10 cellular contexts compared by ENCODE assay signal in the genomic region with DNA sequence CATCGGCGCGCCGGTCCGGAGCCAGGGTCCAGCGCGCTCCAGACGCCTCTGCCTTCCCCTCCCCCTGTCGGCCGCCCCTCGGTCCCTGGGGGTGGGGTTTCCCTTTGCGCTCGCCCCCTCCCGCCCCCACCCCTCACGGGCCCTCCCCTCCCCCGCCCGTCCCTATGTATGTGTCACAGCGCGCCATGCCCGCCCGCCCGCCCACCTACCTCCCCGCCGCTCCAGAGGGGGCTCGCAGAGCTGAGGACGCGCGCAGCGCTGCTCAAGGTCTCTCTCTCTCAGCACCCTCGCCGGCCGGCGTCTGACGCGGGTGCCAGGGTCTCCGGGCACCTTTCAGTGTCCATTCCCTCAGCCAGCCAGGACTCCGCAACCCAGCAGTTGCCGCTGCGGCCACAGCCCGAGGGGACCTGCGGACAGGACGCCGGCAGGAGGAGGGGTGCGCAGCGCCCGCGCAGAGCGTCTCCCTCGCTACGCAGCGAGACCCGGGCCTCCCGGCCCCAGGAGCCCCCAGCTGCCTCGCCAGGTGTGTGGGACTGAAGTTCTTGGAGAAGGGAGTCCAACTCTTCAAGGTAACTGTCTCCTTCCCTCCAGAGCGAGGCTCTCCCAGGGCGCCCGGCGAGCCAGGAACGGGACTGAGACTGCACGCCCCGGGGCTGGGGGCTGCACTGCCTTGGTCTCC. TPM values are rescaled to one million over a fixed set of nuclear protein-coding genes. Genes with fewer than 3 reads are reported as not detected.
DNase-seq lines count a peak whose midpoint lies in the region; ATAC-seq and TF ChIP-seq lines count a peak whose summit lies in the region.
"Had no signal": no experiment of that assay in that cellular context is flagged by ENCODE, and none has a peak within 500 bp of the region (broad histone marks: within the 10 kb centered on the region; RNA-seq: fewer than 3 reads in every experiment).

Gene ACAN, plus strand, starts transcription at position 196 of the 679 bp plus-strand sequence. CDS start 32,771 bp downstream, outside the sequence.

- intact Hi-C loops in activated CD4-positive, alpha-beta T cell treated with anti-CD3 and anti-CD28 coated beads, Interleukin-2, amount 10 ng/mL, durations not matched to agents 24 days and 14 days (cut with micrococcal nuclease), result no loop called here
- intact Hi-C loops in activated CD4-positive, alpha-beta T cell treated with anti-CD3 and anti-CD28 coated beads for 36 hours (cut with DNase I, micrococcal nuclease), result no loop called here
- intact Hi-C loops in activated CD8-positive, alpha-beta T cell treated with anti-CD3 and anti-CD28 coated beads for 36 hours (cut with micrococcal nuclease), result no loop called here
- intact Hi-C loops in lower leg skin (cut with DNase I; ENCODE audit: low total_unique reads), result no loop called here

- H3K27ac ChIP-seq in iPS-18a (ENCODE audit: low read length) (no peak within 1 kb of the TSS), smooth muscle cell (ENCODE audit: low read depth) (no peak within 1 kb of the TSS), Peyer's patch (no peak within 1 kb of the TSS)

- CTCF ChIA-PET in activated CD4-positive, alpha-beta T cell treated with anti-CD3 and anti-CD28 coated beads for 36 hours (lab: Charles Lee), result interaction anchor here (0.7 kb wide), 2 partner anchors 25 to 336 kb away, joined by 3 read pairs; partner anchors contain the start of gene MRPL46
- CTCF ChIA-PET in activated CD8-positive, alpha-beta T cell treated with anti-CD3 and anti-CD28 coated beads for 36 hours (lab: Charles Lee), result interaction anchor here (1.7 kb wide), 1 partner anchor 10 kb away, joined by 4 read pairs; no protein-coding TSS in a partner anchor

- TF ChIP-seq POLR2A in Peyer's patch (IDR thresholded peaks at IDR 0.05) (no peak), lower leg skin (IDR thresholded peaks at IDR 0.05) (no peak)

- peaks cover 3% of the 10 kb centered on the region for H3K4me1 Mint-ChIP-seq in activated CD4-positive, alpha-beta T cell treated with anti-CD3 and anti-CD28 coated beads, Interleukin-2, amount 10 ng/mL, durations not matched to agents 24 days and 14 days
- H3K4me1 Mint-ChIP-seq in activated CD4-positive, alpha-beta T cell treated with anti-CD3 and anti-CD28 coated beads for 36 hours, result peaks cover 3% of the 10 kb centered on the region
- H3K4me1 Mint-ChIP-seq in activated CD8-positive, alpha-beta T cell treated with anti-CD3 and anti-CD28 coated beads for 36 hours (ENCODE audit: low read depth), result peaks cover 6% of the 10 kb centered on the region

- H3K27ac Mint-ChIP-seq in activated CD4-positive, alpha-beta T cell treated with anti-CD3 and anti-CD28 coated beads, Interleukin-2, amount 10 ng/mL, durations not matched to agents 24 days and 14 days, result peak within 1 kb of the TSS; percentile 16
- H3K27ac Mint-ChIP-seq in activated CD4-positive, alpha-beta T cell treated with anti-CD3 and anti-CD28 coated beads for 36 hours, result no peak within 1 kb of the TSS
- H3K27ac Mint-ChIP-seq in activated CD8-positive, alpha-beta T cell treated with anti-CD3 and anti-CD28 coated beads for 36 hours, result no peak within 1 kb of the TSS
- H3K27ac Mint-ChIP-seq: IgD-negative memory B cell had no signal

- H2AFZ ChIP-seq in smooth muscle cell (ENCODE audit: low read depth), result peak within 1 kb of the TSS; percentile 54

- no peaks in the 10 kb centered on the region for H3F3A ChIP-seq in smooth muscle cell (ENCODE audit: low read depth)

- no peak for TF ChIP-seq CTCF in activated CD8-positive, alpha-beta T cell treated with anti-CD3 and anti-CD28 coated beads for 36 hours (IDR thresholded peaks at IDR 0.05)
- TF ChIP-seq CTCF in smooth muscle cell (IDR thresholded peaks at IDR 0.05; ENCODE audit: borderline replicate concordance, insufficient read depth, poor library complexity, severe bottlenecking), result no peak
- TF ChIP-seq CTCF in Peyer's patch (IDR thresholded peaks at IDR 0.05), result no peak
- no peak for TF ChIP-seq CTCF in lower leg skin (IDR thresholded peaks at IDR 0.05)

- peak within 1 kb of the TSS; percentile 88 for H3K4me2 ChIP-seq in smooth muscle cell

- peaks cover 62% of the 10 kb centered on the region for H3K27me3 Mint-ChIP-seq in activated CD4-positive, alpha-beta T cell treated with anti-CD3 and anti-CD28 coated beads, Interleukin-2, amount 10 ng/mL, durations not matched to agents 24 days and 14 days
- peaks cover 44% of the 10 kb centered on the region for H3K27me3 Mint-ChIP-seq in activated CD4-positive, alpha-beta T cell treated with anti-CD3 and anti-CD28 coated beads for 36 hours
- peaks cover 48% of the 10 kb centered on the region for H3K27me3 Mint-ChIP-seq in activated CD8-positive, alpha-beta T cell treated with anti-CD3 and anti-CD28 coated beads for 36 hours

- no peak for DNase-seq in activated CD4-positive, alpha-beta T cell treated with anti-CD3 and anti-CD28 coated beads, Interleukin-2, amount 10 ng/mL, durations not matched to agents 24 days and 14 days
- no peak for DNase-seq in activated CD4-positive, alpha-beta T cell treated with anti-CD3 and anti-CD28 coated beads for 36 hours
- DNase-seq in activated CD8-positive, alpha-beta T cell treated with anti-CD3 and anti-CD28 coated beads for 36 hours, result no peak
- DNase-seq in smooth muscle cell (lab: John Stamatoyannopoulos, UW; ENCODE audit: unreplicated experiment) (no peak), Peyer's patch (no peak), lower leg skin (ENCODE audit: low spot score in 2 of 2) (no peak)
- DNase-seq in activated CD4-positive, alpha-beta T cell treated with anti-CD3 and anti-CD28 coated beads, Interleukin-2, amount 50 U/mL, for 48 hours, result no peak
- DNase-seq: NCI-H2081 treated with DMSO at 0.1 percent for 48 hours had no signal

- H3K27me3 ChIP-seq in iPS-18a (ENCODE audit: control insufficient read depth, insufficient read depth, low read length), result peaks cover 68% of the 10 kb centered on the region
- peaks cover 72% of the 10 kb centered on the region for H3K27me3 ChIP-seq in smooth muscle cell (ENCODE audit: low read depth)
- H3K27me3 ChIP-seq in Peyer's patch, result peaks cover 0 to 14% of the 10 kb centered on the region in 2 donors

- no peaks in the 10 kb centered on the region for H3K9me3 Mint-ChIP-seq in activated CD4-positive, alpha-beta T cell treated with anti-CD3 and anti-CD28 coated beads, Interleukin-2, amount 10 ng/mL, durations not matched to agents 24 days and 14 days
- H3K9me3 Mint-ChIP-seq in activated CD4-positive, alpha-beta T cell treated with anti-CD3 and anti-CD28 coated beads for 36 hours (ENCODE audit: low read depth), result no peaks in the 10 kb centered on the region
- H3K9me3 Mint-ChIP-seq in activated CD8-positive, alpha-beta T cell treated with anti-CD3 and anti-CD28 coated beads for 36 hours, result no peaks in the 10 kb centered on the region
- H3K9me3 Mint-ChIP-seq: IgD-negative memory B cell had no signal

- no peaks in the 10 kb centered on the region for H3K36me3 Mint-ChIP-seq in activated CD4-positive, alpha-beta T cell treated with anti-CD3 and anti-CD28 coated beads, Interleukin-2, amount 10 ng/mL, durations not matched to agents 24 days and 14 days (ENCODE audit: low read depth)
- no peaks in the 10 kb centered on the region for H3K36me3 Mint-ChIP-seq in activated CD4-positive, alpha-beta T cell treated with anti-CD3 and anti-CD28 coated beads for 36 hours (ENCODE audit: low read depth)
- H3K36me3 Mint-ChIP-seq in activated CD8-positive, alpha-beta T cell treated with anti-CD3 and anti-CD28 coated beads for 36 hours (ENCODE audit: low read depth), result no peaks in the 10 kb centered on the region
- H3K36me3 Mint-ChIP-seq: IgD-negative memory B cell had no signal

- H3K4me1 ChIP-seq in iPS-18a (ENCODE audit: control insufficient read depth, low read depth, low read length), result no peaks in the 10 kb centered on the region
- no peaks in the 10 kb centered on the region for H3K4me1 ChIP-seq in smooth muscle cell (ENCODE audit: low read depth)
- no peaks in the 10 kb centered on the region for H3K4me1 ChIP-seq in Peyer's patch

- no peak for ATAC-seq in activated CD4-positive, alpha-beta T cell treated with anti-CD3 and anti-CD28 coated beads for 36 hours
- ATAC-seq in activated CD8-positive, alpha-beta T cell treated with anti-CD3 and anti-CD28 coated beads for 36 hours, result no peak

- no peaks in the 10 kb centered on the region for H3K9me3 ChIP-seq in iPS-18a (ENCODE audit: control insufficient read depth, low read depth, low read length)
- H3K9me3 ChIP-seq in smooth muscle cell (replicated peaks; ENCODE audit: low read depth), result no peaks in the 10 kb centered on the region
- H3K9me3 ChIP-seq in Peyer's patch, result no peaks in the 10 kb centered on the region

- H3K4me3 ChIP-seq in iPS-18a (ENCODE audit: low read length), result peak within 1 kb of the TSS; percentile 70
- peak within 1 kb of the TSS; percentile 47 for H3K4me3 ChIP-seq in smooth muscle cell
- peak within 1 kb of the TSS in 2 of 4 donors; percentile 12 to 17 for H3K4me3 ChIP-seq in Peyer's patch
- H3K4me3 ChIP-seq in lower leg skin (ENCODE audit: low read depth, poor library complexity, severe bottlenecking), result no peak within 1 kb of the TSS

- H3K9ac ChIP-seq in iPS-18a (ENCODE audit: low read length) (peak within 1 kb of the TSS; percentile 16), smooth muscle cell (ENCODE audit: low read depth) (no peak within 1 kb of the TSS)

- H3K4me3 Mint-ChIP-seq in activated CD4-positive, alpha-beta T cell treated with anti-CD3 and anti-CD28 coated beads, Interleukin-2, amount 10 ng/mL, durations not matched to agents 24 days and 14 days, result peak within 1 kb of the TSS; percentile 42
- no peak within 1 kb of the TSS for H3K4me3 Mint-ChIP-seq in activated CD4-positive, alpha-beta T cell treated with anti-CD3 and anti-CD28 coated beads for 36 hours
- H3K4me3 Mint-ChIP-seq in activated CD8-positive, alpha-beta T cell treated with anti-CD3 and anti-CD28 coated beads for 36 hours, result peak within 1 kb of the TSS; percentile 53

- POLR2A ChIA-PET in activated CD4-positive, alpha-beta T cell treated with anti-CD3 and anti-CD28 coated beads for 36 hours (lab: Charles Lee), result no interaction called here
- POLR2A ChIA-PET in activated CD8-positive, alpha-beta T cell treated with anti-CD3 and anti-CD28 coated beads for 36 hours (lab: Charles Lee), result no interaction called here

- no peaks in the 10 kb centered on the region for H4K20me1 ChIP-seq in smooth muscle cell (ENCODE audit: low read depth)

- no peaks in the 10 kb centered on the region for H3K79me2 ChIP-seq in smooth muscle cell (ENCODE audit: low read depth)

- no peaks in the 10 kb centered on the region for H3K36me3 ChIP-seq in iPS-18a (ENCODE audit: control insufficient read depth, low read depth, low read length)
- H3K36me3 ChIP-seq in smooth muscle cell (ENCODE audit: low read depth), result no peaks in the 10 kb centered on the region
- H3K36me3 ChIP-seq in Peyer's patch, result no peaks in the 10 kb centered on the region

- WGBS in smooth muscle cell (ENCODE audit: low lambda C conversion rate), result 1% methylated on average over 31 of the region's 61 CpGs
- 0 to 2% methylated on average over 8 of the region's 61 CpGs for WGBS in lower leg skin, 2 donors

RNA-seq across cellular contexts. Expression of gene ACAN, which starts in this region (rescaled TPM):
- not detected in 2 replicates for total RNA-seq in activated CD4-positive, alpha-beta T cell treated with anti-CD3 and anti-CD28 coated beads, Interleukin-2, amount 10 ng/mL, durations not matched to agents 24 days and 14 days
- not detected for total RNA-seq in activated CD4-positive, alpha-beta T cell treated with anti-CD3 and anti-CD28 coated beads for 36 hours
- total RNA-seq in activated CD8-positive, alpha-beta T cell treated with anti-CD3 and anti-CD28 coated beads for 36 hours, result not detected
- total RNA-seq in smooth muscle cell (not detected in 2 replicates), Peyer's patch (under 1 TPM in 1 of 4 donors, not detected in 3; 0.38 TPM), lower leg skin (under 1 TPM in 3 of 4 donors, not detected in 1; 0.17 to 0.61 (median 0.58) TPM)
- polyA plus RNA-seq in smooth muscle cell, result 0.18 TPM in 1 of 2 replicates, not detected in the other
- polyA plus RNA-seq: IgD-negative memory B cell had no signal
